18 cellular contexts compared by ENCODE assay signal in genomic region chr1:96749618-96750017, GRCh38.
"Had no signal": no experiment of that assay in that cellular context is flagged by ENCODE, and none has a peak within 500 bp of the region (broad histone marks: within the 10 kb centered on the region; RNA-seq: fewer than 3 reads in every experiment).

No MANE protein-coding gene starts in this region.

- H3K27ac ChIP-seq: gastrocnemius medialis, heart right ventricle, parathyroid adenoma, psoas muscle, right lobe of liver, testis, tibial nerve, upper lobe of right lung had no signal

- ATAC-seq: gastrocnemius medialis; heart right ventricle; mucosa of descending colon; naive thymus-derived CD8-positive, alpha-beta T cell; psoas muscle; right lobe of liver; stimulated activated naive B cell treated with anti-CD40 and anti-IgM and Interleukin-4, amounts not matched to agents 10 μg/mL and 1 μg/mL and 100 μg/mL, for 72 hours; stimulated activated naive CD8-positive, alpha-beta T cell treated with anti-CD3 and anti-CD28 coated beads, Interleukin-15, amount 100 ng/mL, for 72 hours; upper lobe of right lung had no signal

- H3K9me3 Mint-ChIP-seq: dendritic cell treated with granulocyte-macrophage colony-stimulating factor and Interleukin-4, amounts not matched to agents 40 ng/mL and 50 ng/mL, for 4 days; naive thymus-derived CD8-positive, alpha-beta T cell; stimulated activated naive B cell treated with anti-CD40 and anti-IgM and Interleukin-4, amounts not matched to agents 10 μg/mL and 1 μg/mL and 100 μg/mL, for 72 hours; stimulated activated naive CD8-positive, alpha-beta T cell treated with anti-CD3 and anti-CD28 coated beads, Interleukin-15, amount 100 ng/mL, for 72 hours had no signal

- H3K4me3 ChIP-seq: gastrocnemius medialis, heart right ventricle, mucosa of descending colon, psoas muscle, right lobe of liver, testis, tibial nerve, upper lobe of right lung had no signal

- H3K4me3 Mint-ChIP-seq: dendritic cell treated with granulocyte-macrophage colony-stimulating factor and Interleukin-4, amounts not matched to agents 40 ng/mL and 50 ng/mL, for 4 days; naive thymus-derived CD8-positive, alpha-beta T cell; stimulated activated naive B cell treated with anti-CD40 and anti-IgM and Interleukin-4, amounts not matched to agents 10 μg/mL and 1 μg/mL and 100 μg/mL, for 72 hours; stimulated activated naive CD8-positive, alpha-beta T cell treated with anti-CD3 and anti-CD28 coated beads, Interleukin-15, amount 100 ng/mL, for 72 hours had no signal

- H2AFZ ChIP-seq: parathyroid adenoma had no signal

- H3K27me3 ChIP-seq: gastrocnemius medialis, heart right ventricle, right lobe of liver, testis, tibial nerve, upper lobe of right lung had no signal

- DNase-seq: gastrocnemius medialis; heart right ventricle; hypothalamus; kidney glomerular epithelial cell; mucosa of descending colon; naive thymus-derived CD8-positive, alpha-beta T cell; occipital lobe; psoas muscle; retina; right lobe of liver; stimulated activated CD4-positive, alpha-beta T cell treated with anti-CD3 and anti-CD28 coated beads, Interleukin-4, amount 100 ng/mL, for 24 hours; stimulated activated naive B cell treated with anti-CD40 and anti-IgM and Interleukin-4, amounts not matched to agents 10 μg/mL and 1 μg/mL and 100 μg/mL, for 72 hours; stimulated activated naive CD8-positive, alpha-beta T cell treated with anti-CD3 and anti-CD28 coated beads, Interleukin-15, amount 100 ng/mL, for 72 hours; testis; upper lobe of right lung had no signal

- H3K27me3 Mint-ChIP-seq: dendritic cell treated with granulocyte-macrophage colony-stimulating factor and Interleukin-4, amounts not matched to agents 40 ng/mL and 50 ng/mL, for 4 days; naive thymus-derived CD8-positive, alpha-beta T cell; stimulated activated naive B cell treated with anti-CD40 and anti-IgM and Interleukin-4, amounts not matched to agents 10 μg/mL and 1 μg/mL and 100 μg/mL, for 72 hours; stimulated activated naive CD8-positive, alpha-beta T cell treated with anti-CD3 and anti-CD28 coated beads, Interleukin-15, amount 100 ng/mL, for 72 hours had no signal

- H3K9ac ChIP-seq: parathyroid adenoma had no signal

- H3K36me3 ChIP-seq: right lobe of liver had no signal

- H3K9me3 ChIP-seq: gastrocnemius medialis, heart right ventricle, mucosa of descending colon, psoas muscle, right lobe of liver, testis, tibial nerve, upper lobe of right lung had no signal

- H3K27ac Mint-ChIP-seq: dendritic cell treated with granulocyte-macrophage colony-stimulating factor and Interleukin-4, amounts not matched to agents 40 ng/mL and 50 ng/mL, for 4 days; naive thymus-derived CD8-positive, alpha-beta T cell; stimulated activated naive CD8-positive, alpha-beta T cell treated with anti-CD3 and anti-CD28 coated beads, Interleukin-15, amount 100 ng/mL, for 72 hours had no signal

- H3K4me1 ChIP-seq: parathyroid adenoma, testis, upper lobe of right lung had no signal
